Comparison of ENCODE assay signal across 17 cellular contexts in the genomic region with DNA sequence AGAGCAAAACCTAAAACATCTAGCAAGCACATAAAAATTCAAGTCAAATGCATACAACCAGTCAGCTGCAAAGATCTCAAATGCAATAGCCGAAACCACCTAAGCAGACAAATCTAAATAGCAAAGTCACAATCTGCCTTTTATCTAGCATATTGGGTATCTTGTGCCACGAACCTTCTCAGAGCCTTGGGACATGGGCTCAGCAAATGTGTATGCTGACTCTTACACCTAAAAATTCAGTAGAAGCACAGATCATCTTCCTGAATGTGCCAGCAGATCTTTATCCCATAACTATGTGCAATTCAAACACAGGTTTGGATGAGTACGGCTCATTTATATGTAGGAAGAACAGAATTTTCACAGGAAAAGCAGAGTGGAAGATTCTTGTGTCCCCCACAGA.
DNase-seq lines count a peak whose midpoint lies in the region; ATAC-seq and TF ChIP-seq lines count a peak whose summit lies in the region.
"Had no signal": no experiment of that assay in that cellular context is flagged by ENCODE, and none has a peak within 500 bp of the region (broad histone marks: within the 10 kb centered on the region; RNA-seq: fewer than 3 reads in every experiment).

No MANE protein-coding gene starts in this region.

- peak overlapping the region; percentile 41 for H3K4me3 Mint-ChIP-seq in activated T-helper 1 cell treated with anti-CD3 and anti-CD28 coated beads, Interleukin-12 subunit alpha, Interleukin-12 subunit beta, Interleukin-2, Interleukin-4 antibody, amounts not matched to agents 30 ng/mL and 10 ng/mL and 1 ng/mL, durations not matched to agents 14 hours and 24 hours and 36 hours
- H3K4me3 Mint-ChIP-seq: neural progenitor cell had no signal

- no peak overlapping the region for H3K4me3 ChIP-seq in SK-N-SH (ENCODE audit: low read depth in 2 of 2, low read length in 1 of 2)
- H3K4me3 ChIP-seq in mesendoderm (ENCODE audit: low read length): no peak overlapping the region
- H3K4me3 ChIP-seq in MG63: no peak overlapping the region
- H3K4me3 ChIP-seq: lower lobe of right lung, neural progenitor cell, suprapubic skin had no signal

- no peaks in the 10 kb centered on the region for H3K27me3 Mint-ChIP-seq in activated T-helper 1 cell treated with anti-CD3 and anti-CD28 coated beads, Interleukin-12 subunit alpha, Interleukin-12 subunit beta, Interleukin-2, Interleukin-4 antibody, amounts not matched to agents 30 ng/mL and 10 ng/mL and 1 ng/mL, durations not matched to agents 14 hours and 24 hours and 36 hours (ENCODE audit: insufficient read depth)

- H4K20me1 ChIP-seq in SK-N-SH (ENCODE audit: insufficient read depth): no peaks in the 10 kb centered on the region

- no peak for TF ChIP-seq CTCF in SK-N-SH (IDR thresholded peaks at IDR 0.05)

- H3K9ac ChIP-seq in SK-N-SH: no peak overlapping the region
- no peak overlapping the region for H3K9ac ChIP-seq in mesendoderm (ENCODE audit: low read length)
- H3K9ac ChIP-seq: neural progenitor cell had no signal

- peak overlapping the region; percentile 21; the same call in 1 of the 2 replicates for H2AFZ ChIP-seq in SK-N-SH (ENCODE audit: low read depth)
- H2AFZ ChIP-seq: neural progenitor cell had no signal

- H3K36me3 ChIP-seq in SK-N-SH (replicated peaks in 1 of 2; ENCODE audit: control insufficient read depth in 1 of 2, insufficient read depth in 2 of 2, low read length in 1 of 2): no peaks in the 10 kb centered on the region
- no peaks in the 10 kb centered on the region for H3K36me3 ChIP-seq in mesendoderm (ENCODE audit: control insufficient read depth, insufficient read depth, low read length)
- H3K36me3 ChIP-seq in MG63: no peaks in the 10 kb centered on the region
- H3K36me3 ChIP-seq: lower lobe of right lung, neural progenitor cell, suprapubic skin had no signal

- peaks cover 4% of the 10 kb centered on the region for H3K36me3 Mint-ChIP-seq in activated T-helper 1 cell treated with anti-CD3 and anti-CD28 coated beads, Interleukin-12 subunit alpha, Interleukin-12 subunit beta, Interleukin-2, Interleukin-4 antibody, amounts not matched to agents 30 ng/mL and 10 ng/mL and 1 ng/mL, durations not matched to agents 14 hours and 24 hours and 36 hours (ENCODE audit: low read depth)
- H3K36me3 Mint-ChIP-seq: neural progenitor cell had no signal

- no peak overlapping the region for H3K23ac ChIP-seq in mesendoderm (ENCODE audit: low read length)

- no peaks in the 10 kb centered on the region for H3K9me2 ChIP-seq in SK-N-SH

- DNase-seq in SK-N-SH (no peak), EL (peak; percentile 37), mesendoderm (no peak), SW 1271 (lab: John Stamatoyannopoulos, UW) (no peak), MG63 (no peak), cardiac septum (ENCODE audit: low spot score) (no peak)
- DNase-seq in activated T-helper 1 cell treated with anti-CD3 and anti-CD28 coated beads, Interleukin-12 subunit alpha, Interleukin-12 subunit beta, Interleukin-2, Interleukin-4 antibody, amounts not matched to agents 30 ng/mL and 10 ng/mL and 1 ng/mL, durations not matched to agents 14 hours and 24 hours and 36 hours (ENCODE audit: low spot score): no peak
- DNase-seq: cerebellar nuclear complex, lower lobe of right lung, NCI-H146, NCI-H446 treated with DMSO at 0.1 percent for 48 hours, SIG-M5 had no signal

- POLR2A ChIA-PET in SK-N-SH (lab: Yijun Ruan, JAX): no interaction called here

- ATAC-seq in SK-N-SH treated with all-trans-retinoic acid at 6 μM for 48 hours: no peak

- no peak overlapping the region for H4K8ac ChIP-seq in mesendoderm (ENCODE audit: low read depth, low read length)

- no peak overlapping the region for H4K5ac ChIP-seq in mesendoderm (ENCODE audit: low read length)

- no peak overlapping the region for H2AK5ac ChIP-seq in mesendoderm (ENCODE audit: low read length)

- no peak overlapping the region for H2BK120ac ChIP-seq in mesendoderm (ENCODE audit: low read depth, low read length)

- 0 out of 4 replicates have a peak, but pooled peaks of 1 of the 2 experiments have one; percentile 10 for TF ChIP-seq EP300 in SK-N-SH (IDR thresholded peaks at IDR 0.05; ENCODE audit: borderline replicate concordance in 1 of 2, low read depth in 1 of 2, low read length in 1 of 2)

- CTCF ChIA-PET in SK-N-SH (lab: Yijun Ruan, JAX): interaction anchor here (0.9 to 6.2 kb wide), 7 partner anchors 10 to 492 kb away, joined by 3 to 55 read pairs (median 4); partner anchors contain the start of gene INPP4B

- intact Hi-C loops in activated T-helper 1 cell treated with anti-CD3 and anti-CD28 coated beads, Interleukin-12 subunit alpha, Interleukin-12 subunit beta, Interleukin-2, Interleukin-4 antibody, amounts not matched to agents 30 ng/mL and 10 ng/mL and 1 ng/mL, durations not matched to agents 14 hours and 24 hours and 36 hours (cut with micrococcal nuclease): loop anchor here (2.0 to 5.0 kb wide), 2 partner anchors 463 to 493 kb away; partner anchors contain the start of gene INPP4B
- intact Hi-C loops in cardiac septum (cut with DNase I): loop anchor here (5.0 kb wide), 3 partner anchors 48 to 488 kb away; no protein-coding TSS in a partner anchor

- no peak overlapping the region for H2BK15ac ChIP-seq in mesendoderm (replicated peaks; ENCODE audit: low read depth)

- 79% methylated on average over 3 of the region's 3 CpGs for WGBS in SK-N-SH (ENCODE audit: low lambda C conversion rate)
- no CpG with 5 or more reads among the region's 3 CpGs for WGBS in mesendoderm (ENCODE audit: extremely low coverage, insufficient coverage, low lambda C conversion rate)

- H3K4me1 ChIP-seq in SK-N-SH (ENCODE audit: control insufficient read depth in 1 of 2, insufficient read depth in 2 of 2, low read depth in 1 of 2, low read length in 1 of 2) (peaks cover 0 to 12% of the 10 kb centered on the region in 2 experiments; a peak in 1 of 4 replicates), mesendoderm (ENCODE audit: control insufficient read depth, low read depth, low read length) (no peaks in the 10 kb centered on the region)

- H2BK5ac ChIP-seq in mesendoderm (ENCODE audit: low read length): no peak overlapping the region

- H3K9me3 ChIP-seq in SK-N-SH: no peaks in the 10 kb centered on the region
- H3K9me3 ChIP-seq in MG63: no peaks in the 10 kb centered on the region
- H3K9me3 ChIP-seq: lower lobe of right lung, suprapubic skin had no signal

- no peaks in the 10 kb centered on the region for H3K79me2 ChIP-seq in SK-N-SH (ENCODE audit: insufficient read depth)
- H3K79me2 ChIP-seq in mesendoderm (ENCODE audit: control insufficient read depth, insufficient read depth, low read length): no peaks in the 10 kb centered on the region

- H3K27me3 ChIP-seq in SK-N-SH (ENCODE audit: insufficient read depth): no peaks in the 10 kb centered on the region
- no peaks in the 10 kb centered on the region for H3K27me3 ChIP-seq in mesendoderm (ENCODE audit: insufficient read depth, low read length, poor library complexity)
- H3K27me3 ChIP-seq in MG63: no peaks in the 10 kb centered on the region
- H3K27me3 ChIP-seq: neural progenitor cell, suprapubic skin had no signal

- peaks cover 79% of the 10 kb centered on the region for H3K4me1 Mint-ChIP-seq in activated T-helper 1 cell treated with anti-CD3 and anti-CD28 coated beads, Interleukin-12 subunit alpha, Interleukin-12 subunit beta, Interleukin-2, Interleukin-4 antibody, amounts not matched to agents 30 ng/mL and 10 ng/mL and 1 ng/mL, durations not matched to agents 14 hours and 24 hours and 36 hours (ENCODE audit: low read depth)
- H3K4me1 Mint-ChIP-seq: neural progenitor cell had no signal

- peak overlapping the region; percentile 14 for H3K18ac ChIP-seq in mesendoderm (ENCODE audit: low read length)

- H3K4ac ChIP-seq in mesendoderm (ENCODE audit: low read depth, low read length): no peak overlapping the region

- no peak overlapping the region for H3K27ac ChIP-seq in SK-N-SH (ENCODE audit: low read depth in 2 of 2, low read length in 1 of 2)
- no peak overlapping the region for H3K27ac ChIP-seq in mesendoderm (ENCODE audit: low read depth, low read length)
- H3K27ac ChIP-seq: 22Rv1, C4-2B, lower lobe of right lung, neural progenitor cell, suprapubic skin had no signal

- H3K79me1 ChIP-seq in mesendoderm (ENCODE audit: low read length): no peaks in the 10 kb centered on the region

- H3K56ac ChIP-seq in mesendoderm (ENCODE audit: low read length): no peak overlapping the region

- H3K27ac Mint-ChIP-seq in activated T-helper 1 cell treated with anti-CD3 and anti-CD28 coated beads, Interleukin-12 subunit alpha, Interleukin-12 subunit beta, Interleukin-2, Interleukin-4 antibody, amounts not matched to agents 30 ng/mL and 10 ng/mL and 1 ng/mL, durations not matched to agents 14 hours and 24 hours and 36 hours: peak overlapping the region; percentile 80
- H3K27ac Mint-ChIP-seq: neural progenitor cell had no signal

- H3K4me2 ChIP-seq in SK-N-SH (no peak overlapping the region; the same call in 1 of the 2 replicates), mesendoderm (ENCODE audit: low read length) (no peak overlapping the region)
- H3K4me2 ChIP-seq: neural progenitor cell had no signal

- TF ChIP-seq RAD21 in SK-N-SH (IDR thresholded peaks at IDR 0.05; ENCODE audit: low read length): no peak

- no peaks in the 10 kb centered on the region for H3F3A ChIP-seq in SK-N-SH (replicated peaks; ENCODE audit: insufficient read depth)

- H3K9me3 Mint-ChIP-seq in activated T-helper 1 cell treated with anti-CD3 and anti-CD28 coated beads, Interleukin-12 subunit alpha, Interleukin-12 subunit beta, Interleukin-2, Interleukin-4 antibody, amounts not matched to agents 30 ng/mL and 10 ng/mL and 1 ng/mL, durations not matched to agents 14 hours and 24 hours and 36 hours: no peaks in the 10 kb centered on the region
- H3K9me3 Mint-ChIP-seq: neural progenitor cell had no signal

TF ChIP-seq in SK-N-SH, 30 proteins besides CTCF, POLR2A, EP300 and RAD21:
- TF ChIP-seq SIN3A (IDR thresholded peaks at IDR 0.05; ENCODE audit: borderline replicate concordance, low read depth, low read length): no peak
- TF ChIP-seq TCF12 (IDR thresholded peaks at IDR 0.05): peak; percentile 6; the same call in 1 of the 2 replicates
TF ChIP-seq in SK-N-SH: peak in this region for 1.

TF ChIP-seq in SK-N-SH treated with all-trans-retinoic acid at 6 μM for 48 hours, 23 proteins besides CTCF, POLR2A, EP300 and RAD21 (continues in another document):
- TF ChIP-seq ESRRG (CRISPR knock-in tag; IDR thresholded peaks at IDR 0.05) (no peak), OSR1 (CRISPR knock-in tag; IDR thresholded peaks at IDR 0.05) (no peak), ZNF8 (CRISPR knock-in tag; IDR thresholded peaks at IDR 0.05) (no peak)
